1 cellular context compared by ENCODE assay signal in genomic region chr10:110642204-110642979, GRCh38.
TF ChIP-seq lines count a peak whose summit lies in the region.

No MANE protein-coding gene starts in this region.

TF ChIP-seq in A549, 52 proteins besides CTCF, POLR2A, EP300 and RAD21 (continued from another document):
- TF ChIP-seq REST (IDR thresholded peaks at IDR 0.05) (no peak), HOXB13 (CRISPR knock-in tag; IDR thresholded peaks at IDR 0.05; ENCODE audit: low read depth) (no peak), SMC3 (IDR thresholded peaks at IDR 0.05) (no peak), FOSL2 (IDR thresholded peaks at IDR 0.05) (no peak), FOSL2 (CRISPR knock-in tag; IDR thresholded peaks at IDR 0.05) (no peak), BHLHE40 (IDR thresholded peaks at IDR 0.05; ENCODE audit: low read depth, low read length) (no peak), RNF2 (IDR thresholded peaks at IDR 0.05; ENCODE audit: borderline replicate concordance, low read depth) (no peak), FOXS1 (CRISPR knock-in tag; IDR thresholded peaks at IDR 0.05) (no peak), HOXB5 (CRISPR knock-in tag; IDR thresholded peaks at IDR 0.05) (no peak), MAZ (IDR thresholded peaks at IDR 0.05; ENCODE audit: borderline replicate concordance, low read depth, low read length) (no peak), NPAS2 (CRISPR knock-in tag; IDR thresholded peaks at IDR 0.05; ENCODE audit: borderline replicate concordance) (no peak), MAFK (IDR thresholded peaks at IDR 0.05; ENCODE audit: partially characterized antibody) (no peak)
